In genomic region chr11:19711911-19712280, GRCh38 we compare ENCODE assay signal across 8 cellular contexts. TPM values are rescaled to one million over a fixed set of nuclear protein-coding genes. Genes with fewer than 3 reads are reported as not detected.
DNase-seq lines count a peak whose midpoint lies in the region; ATAC-seq and TF ChIP-seq lines count a peak whose summit lies in the region.

No MANE protein-coding gene starts in this region.

- peak overlapping the region; percentile 90 for H3K27ac ChIP-seq in caudate nucleus (ENCODE audit: low read depth, low read length)
- peak overlapping the region; percentile 95 to 96 for H3K27ac ChIP-seq in lung (ENCODE audit: low read depth in 1 of 2, low read length in 1 of 2)
- H3K27ac ChIP-seq in substantia nigra (ENCODE audit: low read depth, low read length, poor library complexity, severe bottlenecking) = peak overlapping the region; percentile 87

- 2 to 4% methylated on average over 16 of the region's 16 CpGs for WGBS in lung, 2 donors

- no peak for DNase-seq in activated CD4-positive, CD25-positive, alpha-beta regulatory T cell (lab: John Stamatoyannopoulos, UW)
- no peak for DNase-seq in NB4 (ENCODE audit: low read depth)
- DNase-seq in caudate nucleus (lab: John Stamatoyannopoulos, UW) = peak in 1 of 61 donors; percentile 64
- peak; percentile 30 for DNase-seq in lung (ENCODE audit: low spot score)
- DNase-seq in substantia nigra (lab: John Stamatoyannopoulos, UW) = peak in 4 of 49 donors; percentile 52 to 67 (median 54)
- no peak for DNase-seq in NCI-H345 treated with DMSO at 0.1 percent for 48 hours (lab: John Stamatoyannopoulos, UW; ENCODE audit: unreplicated experiment)
- no peak for DNase-seq in retina

- H3K27me3 ChIP-seq in lung (ENCODE audit: control insufficient read depth, insufficient read depth) = no peaks in the 10 kb centered on the region

- H3K36me3 ChIP-seq in lung (ENCODE audit: control insufficient read depth in 2 of 2, insufficient read depth in 2 of 2, low read length in 2 of 2) = no peaks in the 10 kb centered on the region

- peak; percentile 8 for ATAC-seq in activated CD4-positive, CD25-positive, alpha-beta regulatory T cell treated with anti-CD3 and anti-CD28 coated beads, Interleukin-2, amount 50 U/mL, for 24 hours
- peak; percentile 4 for ATAC-seq in lung (ENCODE audit: insufficient read depth, low FRiP score)

- no peak for TF ChIP-seq POLR2A in NB4 (IDR thresholded peaks at IDR 0.05; ENCODE audit: extremely low read depth, insufficient read length)

- TF ChIP-seq CTCF in NB4 (IDR thresholded peaks at IDR 0.05; ENCODE audit: low read depth, low read length) = no peak
- TF ChIP-seq CTCF in lung (IDR thresholded peaks at IDR 0.05; ENCODE audit: control extremely low read depth, extremely low read depth) = no peak

- H3K9me3 ChIP-seq in lung (ENCODE audit: control insufficient read depth in 2 of 2, insufficient read depth in 1 of 2, low read length in 1 of 2) = no peaks in the 10 kb centered on the region

- H3K4me3 ChIP-seq in NB4 (ENCODE audit: low read depth, low read length) (peak overlapping the region; percentile 55), lung (peak overlapping the region; percentile 46)

- H3K4me1 ChIP-seq in lung (ENCODE audit: control insufficient read depth in 2 of 2, insufficient read depth in 2 of 2, low read length in 2 of 2) = peaks cover 10 to 13% of the 10 kb centered on the region in 2 donors

RNA-seq across cellular contexts. Expression of gene NAV2, which starts 0.7 kb away (rescaled TPM):
- 10 to 100 TPM; 31.5 to 47.9 TPM for total RNA-seq in lung
- 1 to 10 TPM; 6.8 to 8.9 TPM for polyA plus RNA-seq in lung
